ENCODE assay signal across 8 cellular contexts in genomic region chrX:110450050-110450449, GRCh38.
DNase-seq lines count a peak whose midpoint lies in the region; ATAC-seq, FAIRE-seq and TF ChIP-seq lines count a peak whose summit lies in the region.

No MANE protein-coding gene starts in this region.

- peak; percentile 83 for FAIRE-seq in TTC549 (lab: Jason Lieb, UNC)

- H3K27ac Mint-ChIP-seq in brain = peak overlapping the region in 1 of 5 experiments; percentile 66

- no peaks in the 10 kb centered on the region for H3K9me3 Mint-ChIP-seq in brain

- peaks cover 47% of the 10 kb centered on the region for H3K4me1 Mint-ChIP-seq in brain

- TF ChIP-seq CTCF in brain (conservative IDR thresholded peaks at IDR 0.05) = peak; percentile 91 to 96

- DNase-seq in activated gamma-delta T cell treated with Interleukin-2 at 50 U/mL for 16 hours (peak; percentile 41), activated gamma-delta T cell (lab: John Stamatoyannopoulos, UW) (no peak), NCI-H1930 (lab: John Stamatoyannopoulos, UW) (peak; percentile 48 to 58), iPS-NIHi11 (ENCODE audit: low spot score) (peak; percentile 63)
- DNase-seq in stimulated activated CD4-positive, alpha-beta T cell treated with anti-CD3 and anti-CD28 coated beads, Interleukin-12 subunit alpha, Interleukin-12 subunit beta, amount 100 ng/mL, for 48 hours (ENCODE audit: low read depth in 2 of 3, low spot score in 1 of 3) = peak; percentile 16 to 73 (median 19)

- H3K36me3 Mint-ChIP-seq in brain = no peaks in the 10 kb centered on the region

- H3K27me3 Mint-ChIP-seq in brain = peaks cover 3% of the 10 kb centered on the region

- H3K4me3 Mint-ChIP-seq in brain = no peak overlapping the region

- peak; percentile 94 for ATAC-seq in HG02840 (IDR thresholded peaks at IDR 0.05; ENCODE audit: low FRiP score, unreplicated experiment)
